Comparison of ENCODE assay signal across 19 cellular contexts in genomic region chr2:89848763-89849162, GRCh38.
DNase-seq lines count a peak whose midpoint lies in the region; ATAC-seq, FAIRE-seq and TF ChIP-seq lines count a peak whose summit lies in the region.
"Had no signal": no experiment of that assay in that cellular context is flagged by ENCODE, and none has a peak within 500 bp of the region (broad histone marks: within the 10 kb centered on the region; RNA-seq: fewer than 3 reads in every experiment).

No MANE protein-coding gene starts in this region.

- DNase-seq in GM10266 (ENCODE audit: extremely low spot score) (peak; percentile 2), iPS-NIHi7 (ENCODE audit: extremely low spot score) (peak; percentile 3), urothelium cell line (ENCODE audit: low spot score) (no peak), esophagus squamous epithelium (lab: John Stamatoyannopoulos, UW) (no peak)
- DNase-seq in stimulated activated CD4-positive, alpha-beta T cell treated with anti-CD3 and anti-CD28 coated beads, Interleukin-4, amount 100 ng/mL, for 4 hours, result no peak
- DNase-seq: AML-193; Caco-2; CD8-positive, alpha-beta memory T cell; DND-41; GDM1; HCEC 1CT; HFFc6 had no signal

- H2AFZ ChIP-seq in Loucy (ENCODE audit: low read length), result peak overlapping the region; percentile 42; the same call in 1 of the 2 replicates

- H3K27ac ChIP-seq in esophagus squamous epithelium, result no peak overlapping the region
- H3K27ac ChIP-seq: BLaER1, HL-60 had no signal

- H3K36me3 ChIP-seq in Loucy (ENCODE audit: insufficient read depth, low read length) (no peaks in the 10 kb centered on the region), esophagus squamous epithelium (no peaks in the 10 kb centered on the region)
- H3K36me3 ChIP-seq: BLaER1 had no signal

- no peaks in the 10 kb centered on the region for H4K20me1 ChIP-seq in Loucy (ENCODE audit: insufficient read depth, low read length, poor library complexity, severe bottlenecking)
- H4K20me1 ChIP-seq: BLaER1 had no signal

- H3K9me3 ChIP-seq in Loucy (ENCODE audit: insufficient read depth, low read depth, low read length) (no peaks in the 10 kb centered on the region), esophagus squamous epithelium (no peaks in the 10 kb centered on the region)
- H3K9me3 ChIP-seq: Caco-2 had no signal

- H3F3A ChIP-seq in Loucy (ENCODE audit: low read depth), result no peaks in the 10 kb centered on the region

- no peak overlapping the region for H3K9ac ChIP-seq in Loucy (ENCODE audit: low read depth, low read length, poor library complexity, severe bottlenecking)
- H3K9ac ChIP-seq: BLaER1 had no signal

- H3K27me3 ChIP-seq in Loucy (ENCODE audit: insufficient read depth, low read length, poor library complexity, severe bottlenecking) (no peaks in the 10 kb centered on the region), esophagus squamous epithelium (peaks cover 0 to 21% (median 2%) of the 10 kb centered on the region in 4 donors)
- H3K27me3 ChIP-seq: BLaER1 had no signal

- H3K79me2 ChIP-seq in Loucy (ENCODE audit: insufficient read depth, low read length), result no peaks in the 10 kb centered on the region

- H3K4me2 ChIP-seq in Loucy (ENCODE audit: low read depth, low read length, poor library complexity, severe bottlenecking), result no peak overlapping the region
- H3K4me2 ChIP-seq: BLaER1 had no signal

- no peak overlapping the region for H3K4me3 ChIP-seq in Loucy (ENCODE audit: low read length, poor library complexity, severe bottlenecking)
- H3K4me3 ChIP-seq in esophagus squamous epithelium, result no peak overlapping the region
- H3K4me3 ChIP-seq: BLaER1, GM12878, K562 had no signal

- no peaks in the 10 kb centered on the region for H3K9me2 ChIP-seq in Loucy (replicated peaks; ENCODE audit: low read depth, low read length)

- no peak for TF ChIP-seq POLR2A in esophagus squamous epithelium (IDR thresholded peaks at IDR 0.05)

- intact Hi-C loops in esophagus squamous epithelium (cut with DNase I), result no loop called here

- ATAC-seq in HG03159 (IDR thresholded peaks at IDR 0.05; ENCODE audit: unreplicated experiment), result no peak
- ATAC-seq: GM12878, K562 had no signal

- TF ChIP-seq CTCF in GM10266 (IDR thresholded peaks at IDR 0.05; ENCODE audit: control insufficient read depth, insufficient read depth, low read depth, missing control alignments), result no peak
- TF ChIP-seq CTCF in Loucy (conservative IDR thresholded peaks at IDR 0.05; ENCODE audit: low read length), result no peak
- TF ChIP-seq CTCF in esophagus squamous epithelium (IDR thresholded peaks at IDR 0.05), result no peak

- WGBS in esophagus squamous epithelium, 2 donors, result 31 to 38% methylated on average over 2 of the region's 2 CpGs

- peak; percentile 79 for FAIRE-seq in urothelium cell line (lab: Jason Lieb, UNC)
- FAIRE-seq: GM12878, H1, K562 had no signal

- H3K4me1 ChIP-seq in Loucy (ENCODE audit: insufficient read depth, low read length, poor library complexity, severe bottlenecking) (peaks cover 33% of the 10 kb centered on the region), esophagus squamous epithelium (no peaks in the 10 kb centered on the region)
- H3K4me1 ChIP-seq: Caco-2 had no signal

Comparison
In these comparisons a context has a peak if more than half of its experiments do, and no peak if none do; other contexts are left out.
1. DNase-seq: peak in GM10266 (single experiment) and iPS-NIHi7 (single experiment); none in urothelium cell line (single experiment), stimulated activated CD4-positive, alpha-beta T cell treated with anti-CD3 and anti-CD28 coated beads, Interleukin-4, amount 100 ng/mL, for 4 hours (0 of 2) and esophagus squamous epithelium (single experiment).